ENCODE assay signal across 9 cellular contexts in genomic region chr10:112140110-112140755, GRCh38. TPM values are rescaled to one million over a fixed set of nuclear protein-coding genes. Genes with fewer than 3 reads are reported as not detected.
A peak's percentile ranks its signal among the peaks of the same experiment; 100 is the strongest.
DNase-seq lines count a peak whose midpoint lies in the region; ATAC-seq, FAIRE-seq and TF ChIP-seq lines count a peak whose summit lies in the region.
"Had no signal": no experiment of that assay in that cellular context is flagged by ENCODE, and none has a peak within 500 bp of the region (broad histone marks: within the 10 kb centered on the region; RNA-seq: fewer than 3 reads in every experiment).

No MANE protein-coding gene starts in this region.

- no peaks in the 10 kb centered on the region for H3K4me1 ChIP-seq in foreskin keratinocyte

- FAIRE-seq in RCC 7860 (lab: Jason Lieb, UNC) = no peak
- FAIRE-seq: islet of Langerhans had no signal

- H3K27me3 ChIP-seq in foreskin keratinocyte = no peaks in the 10 kb centered on the region

- TF ChIP-seq CTCF in foreskin keratinocyte (conservative IDR thresholded peaks at IDR 0.05) = peak; percentile 97

- DNase-seq in ELR (ENCODE audit: low read depth) (peak; percentile 89), HuH-7 (ENCODE audit: low spot score) (peak; percentile 57), RCC 7860 (ENCODE audit: low spot score) (peak; percentile 66), foreskin keratinocyte (peak; percentile 27 to 52), pons (ENCODE audit: low spot score) (peak; percentile 13), ureter (ENCODE audit: low spot score) (peak; percentile 73)
- peak; percentile 29 to 44 for DNase-seq in activated T-helper 1 cell treated with anti-CD3 and anti-CD28 coated beads, Interleukin-2, amount 50 U/mL, for 16 hours (ENCODE audit: low read depth in 1 of 2, low spot score in 1 of 2)

- H3K27ac ChIP-seq in foreskin keratinocyte = no peak overlapping the region

- ATAC-seq in GM21619 (IDR thresholded peaks at IDR 0.05; ENCODE audit: unreplicated experiment) = peak; percentile 99
- peak; percentile 97 for ATAC-seq in foreskin keratinocyte

RNA-seq across cellular contexts. Expression of gene GPAM, which starts 43.3 kb away (rescaled TPM):
- 6.7 and 7.4 TPM in 2 replicates for total RNA-seq in foreskin keratinocyte
- 1.4 and 1.7 TPM in 2 replicates for polyA plus RNA-seq in foreskin keratinocyte
- total RNA-seq in ureter = 12.7 TPM

Comparison
In these comparisons a context has a peak if more than half of its experiments do, and no peak if none do; other contexts are left out.
1. DNase-seq: peak in every context shown above with its lines; median percentile 89 in ELR; 73 in ureter; 66 in RCC 7860; 57 in HuH-7; 40 in foreskin keratinocyte; 36 in activated T-helper 1 cell treated with anti-CD3 and anti-CD28 coated beads, Interleukin-2, amount 50 U/mL, for 16 hours; 13 in pons.